1 cellular context compared by ENCODE assay signal in genomic region chr5:170070556-170071412, GRCh38.
A peak's percentile ranks its signal among the peaks of the same experiment; 100 is the strongest.
TF ChIP-seq lines count a peak whose summit lies in the region.

No MANE protein-coding gene starts in this region.

TF ChIP-seq in K562, 482 proteins besides CTCF, POLR2A, EP300 and RAD21:
- no peak for TF ChIP-seq CHD7 (IDR thresholded peaks at IDR 0.05; ENCODE audit: low read depth, low read length)
- TF ChIP-seq ZBTB33 (CRISPR knock-in tag; IDR thresholded peaks at IDR 0.05), result peak; percentile 98
- no peak for TF ChIP-seq ZNF197 (CRISPR knock-in tag; IDR thresholded peaks at IDR 0.05; ENCODE audit: low read depth)
- TF ChIP-seq ZBTB7A (IDR thresholded peaks at IDR 0.05; ENCODE audit: borderline replicate concordance, control insufficient read depth, low read depth, low read length), result 0 out of 2 replicates have a peak, but pooled peaks have one; percentile 46
- TF ChIP-seq YY1 (IDR thresholded peaks at IDR 0.05; ENCODE audit: borderline replicate concordance in 1 of 3, control insufficient read depth in 1 of 3, extremely low read depth in 1 of 3, insufficient read depth in 3 of 3, insufficient read length in 1 of 3, insufficient replicate concordance in 2 of 3, low read depth in 1 of 3, low read length in 2 of 3), result peak in 1 of 3 experiments; percentile 28
- no peak for TF ChIP-seq KAT7 (CRISPR knock-in tag; IDR thresholded peaks at IDR 0.05; ENCODE audit: borderline replicate concordance)
- TF ChIP-seq E2F3 (CRISPR knock-in tag; IDR thresholded peaks at IDR 0.05), result no peak
- 0 out of 2 replicates have a peak, but pooled peaks have one; percentile 6 for TF ChIP-seq KLF16 (IDR thresholded peaks at IDR 0.05)
- peak; percentile 46; the same call in 1 of the 2 replicates for TF ChIP-seq SMC3 (conservative IDR thresholded peaks at IDR 0.05; ENCODE audit: insufficient read depth, low read depth, low read length)
- no peak for TF ChIP-seq ZNF444 (CRISPR knock-in tag; IDR thresholded peaks at IDR 0.05)
- TF ChIP-seq STAG1 (CRISPR knock-in tag; IDR thresholded peaks at IDR 0.05; ENCODE audit: borderline replicate concordance), result peak; percentile 48; the same call in 1 of the 2 replicates
- no peak for TF ChIP-seq UBTF (IDR thresholded peaks at IDR 0.05; ENCODE audit: borderline replicate concordance in 1 of 2, low read depth in 2 of 2, low read length in 2 of 2)
- no peak for TF ChIP-seq ZNF695 (CRISPR knock-in tag; IDR thresholded peaks at IDR 0.05)
- no peak for TF ChIP-seq HMGN3 (IDR thresholded peaks at IDR 0.05; ENCODE audit: borderline replicate concordance, extremely low read depth, insufficient read length, low read depth, low read length)
- TF ChIP-seq ZNF263 (CRISPR knock-in tag; IDR thresholded peaks at IDR 0.05; ENCODE audit: borderline replicate concordance), result no peak
